Comparison of ENCODE assay signal across 10 cellular contexts in genomic region chr16:89316701-89317100, GRCh38.
DNase-seq lines count a peak whose midpoint lies in the region; ATAC-seq and TF ChIP-seq lines count a peak whose summit lies in the region.
"Had no signal": no experiment of that assay in that cellular context is flagged by ENCODE, and none has a peak within 500 bp of the region (broad histone marks: within the 10 kb centered on the region; RNA-seq: fewer than 3 reads in every experiment).

No MANE protein-coding gene starts in this region.

- H3F3A ChIP-seq in smooth muscle cell (ENCODE audit: low read depth): peaks cover 23% of the 10 kb centered on the region

- no peak for TF ChIP-seq POLR2A in esophagus muscularis mucosa (IDR thresholded peaks at IDR 0.05; ENCODE audit: low read depth)

- H3K36me3 Mint-ChIP-seq in activated CD4-positive, alpha-beta T cell treated with anti-CD3 and anti-CD28 coated beads for 36 hours (ENCODE audit: low read depth): peaks cover 49% of the 10 kb centered on the region

- H4K20me1 ChIP-seq in smooth muscle cell (ENCODE audit: low read depth): peaks cover 100% of the 10 kb centered on the region

- intact Hi-C loops in activated CD4-positive, alpha-beta T cell treated with anti-CD3 and anti-CD28 coated beads for 36 hours (cut with DNase I, micrococcal nuclease): loop anchor here (1.0 to 5.0 kb wide), 3 partner anchors 8 to 193 kb away; partner anchors contain the start of gene SPG7 (in 1 of the 2)
- intact Hi-C loops in esophagus muscularis mucosa (cut with DNase I): no loop called here

- H3K9ac ChIP-seq in SK-N-MC (ENCODE audit: insufficient read length): no peak overlapping the region
- H3K9ac ChIP-seq in smooth muscle cell (ENCODE audit: low read depth): no peak overlapping the region

- 84% methylated on average over 14 of the region's 14 CpGs for WGBS in esophagus muscularis mucosa
- WGBS in smooth muscle cell (ENCODE audit: low lambda C conversion rate): 93% methylated on average over 14 of the region's 14 CpGs

- H3K4me2 ChIP-seq in smooth muscle cell: no peak overlapping the region

- DNase-seq in activated CD4-positive, alpha-beta T cell treated with anti-CD3 and anti-CD28 coated beads for 36 hours: no peak
- no peak for DNase-seq in activated CD4-positive, alpha-beta T cell treated with anti-CD3 and anti-CD28 coated beads for 1 hour
- DNase-seq in SK-N-MC (ENCODE audit: low read depth, low spot score): no peak
- no peak for DNase-seq in esophagus muscularis mucosa (ENCODE audit: extremely low spot score)
- no peak for DNase-seq in smooth muscle cell (lab: John Stamatoyannopoulos, UW; ENCODE audit: unreplicated experiment)
- no peak for DNase-seq in OCI-M2 (lab: John Stamatoyannopoulos, UW; ENCODE audit: unreplicated experiment)

- H3K27me3 ChIP-seq in esophagus muscularis mucosa: no peaks in the 10 kb centered on the region
- no peaks in the 10 kb centered on the region for H3K27me3 ChIP-seq in smooth muscle cell (ENCODE audit: low read depth)
- H3K27me3 ChIP-seq: MG63 had no signal

- no peak overlapping the region for H2AFZ ChIP-seq in smooth muscle cell (ENCODE audit: low read depth)

- TF ChIP-seq EP300 in esophagus muscularis mucosa (IDR thresholded peaks at IDR 0.05): no peak

- no peak for ATAC-seq in activated CD4-positive, alpha-beta T cell treated with anti-CD3 and anti-CD28 coated beads for 36 hours
- ATAC-seq in HG02938 (IDR thresholded peaks at IDR 0.05; ENCODE audit: unreplicated experiment): no peak
- ATAC-seq in GM21786 (IDR thresholded peaks at IDR 0.05; ENCODE audit: unreplicated experiment): no peak

- H3K9me3 ChIP-seq in SK-N-MC (ENCODE audit: low read depth, low read length): no peaks in the 10 kb centered on the region
- no peaks in the 10 kb centered on the region for H3K9me3 ChIP-seq in esophagus muscularis mucosa
- H3K9me3 ChIP-seq in smooth muscle cell (replicated peaks; ENCODE audit: low read depth): no peaks in the 10 kb centered on the region
- H3K9me3 ChIP-seq: MG63, thoracic aorta had no signal

- TF ChIP-seq CTCF in esophagus muscularis mucosa (IDR thresholded peaks at IDR 0.05): no peak
- no peak for TF ChIP-seq CTCF in smooth muscle cell (IDR thresholded peaks at IDR 0.05; ENCODE audit: borderline replicate concordance, insufficient read depth, poor library complexity, severe bottlenecking)

- H3K27ac ChIP-seq in SK-N-MC (no peak overlapping the region), esophagus muscularis mucosa (replicated peaks in 1 of 4) (peak overlapping the region in 3 of 4 donors; percentile 9 to 56 (median 11)), smooth muscle cell (ENCODE audit: low read depth) (peak overlapping the region; percentile 45)
- H3K27ac ChIP-seq: thoracic aorta had no signal

- H3K27ac Mint-ChIP-seq in activated CD4-positive, alpha-beta T cell treated with anti-CD3 and anti-CD28 coated beads for 36 hours: peak overlapping the region; percentile 97

- H3K4me1 ChIP-seq in esophagus muscularis mucosa: peaks cover 74 to 94% (median 91%) of the 10 kb centered on the region in 4 donors
- peaks cover 18% of the 10 kb centered on the region for H3K4me1 ChIP-seq in smooth muscle cell (ENCODE audit: low read depth)

- H3K4me3 ChIP-seq in SK-N-MC (peak overlapping the region; percentile 33; the same call in 1 of the 2 replicates), esophagus muscularis mucosa (no peak overlapping the region), smooth muscle cell (no peak overlapping the region)
- H3K4me3 ChIP-seq: MG63, thoracic aorta had no signal

- POLR2A ChIA-PET in activated CD4-positive, alpha-beta T cell treated with anti-CD3 and anti-CD28 coated beads for 36 hours (lab: Charles Lee): interaction anchor here (1.3 to 1.5 kb wide), 2 partner anchors 106 to 191 kb away, joined by 4 to 6 read pairs; no protein-coding TSS in a partner anchor

- peaks cover 92% of the 10 kb centered on the region for H3K4me1 Mint-ChIP-seq in activated CD4-positive, alpha-beta T cell treated with anti-CD3 and anti-CD28 coated beads for 36 hours

- peaks cover 5% of the 10 kb centered on the region; the same call in 1 of the 2 replicates for H3K36me3 ChIP-seq in SK-N-MC (ENCODE audit: insufficient read depth, low read length)
- peaks cover 15 to 30% (median 19%) of the 10 kb centered on the region in 4 donors for H3K36me3 ChIP-seq in esophagus muscularis mucosa
- no peaks in the 10 kb centered on the region for H3K36me3 ChIP-seq in smooth muscle cell (ENCODE audit: low read depth)

- H3K79me2 ChIP-seq in smooth muscle cell (ENCODE audit: low read depth): peaks cover 90% of the 10 kb centered on the region

- no peaks in the 10 kb centered on the region for H3K27me3 Mint-ChIP-seq in activated CD4-positive, alpha-beta T cell treated with anti-CD3 and anti-CD28 coated beads for 36 hours

- H3K9me3 Mint-ChIP-seq in activated CD4-positive, alpha-beta T cell treated with anti-CD3 and anti-CD28 coated beads for 36 hours (ENCODE audit: low read depth): no peaks in the 10 kb centered on the region

- CTCF ChIA-PET in activated CD4-positive, alpha-beta T cell treated with anti-CD3 and anti-CD28 coated beads for 36 hours (lab: Charles Lee): interaction anchor here (0.7 to 1.4 kb wide), 3 partner anchors 28 to 190 kb away, joined by 3 read pairs; no protein-coding TSS in a partner anchor

- H3K4me3 Mint-ChIP-seq in activated CD4-positive, alpha-beta T cell treated with anti-CD3 and anti-CD28 coated beads for 36 hours: no peak overlapping the region
